Comparison of ENCODE assay signal across 23 cellular contexts in the genomic region with DNA sequence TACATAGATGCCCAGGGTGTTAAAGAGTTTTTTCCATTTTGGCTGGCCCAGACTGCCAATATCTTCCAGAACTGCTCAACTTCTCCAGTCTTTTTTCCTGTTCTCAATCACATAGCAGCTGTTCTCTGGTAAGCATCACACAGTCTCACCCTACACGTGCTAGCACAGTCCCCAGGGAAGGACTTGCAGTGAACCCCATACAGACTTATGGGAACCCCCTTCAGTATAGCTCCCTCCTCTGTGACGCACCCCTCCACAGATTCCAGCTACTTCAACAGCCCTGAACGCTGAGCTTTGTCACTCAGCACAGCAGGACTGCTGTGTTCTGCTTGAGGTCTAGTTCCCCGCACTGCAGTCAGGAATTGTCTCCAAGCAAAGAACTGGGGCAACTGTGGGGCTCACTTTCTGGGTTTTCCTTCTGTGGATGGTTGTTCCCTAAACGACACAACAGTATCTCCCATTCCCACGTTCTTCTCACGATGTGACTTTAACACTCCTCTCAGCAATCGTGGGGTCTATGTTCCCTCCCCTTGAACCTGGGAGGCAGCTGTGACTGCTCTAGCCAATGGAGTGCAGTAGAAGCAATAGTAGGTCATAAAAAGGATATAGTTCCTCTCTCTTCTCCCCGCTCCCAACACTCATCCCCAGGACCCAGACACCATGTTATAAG. TPM values are rescaled to one million over a fixed set of nuclear protein-coding genes. Genes with fewer than 3 reads are reported as not detected.
"Had no signal": no experiment of that assay in that cellular context is flagged by ENCODE, and none has a peak within 500 bp of the region (broad histone marks: within the 10 kb centered on the region; RNA-seq: fewer than 3 reads in every experiment).

No MANE protein-coding gene starts in this region.

- H3K27ac ChIP-seq: adrenal gland, cardiac muscle cell, colonic mucosa, gastrocnemius medialis, heart right ventricle, left lung, right atrium auricular region, uterus had no signal

- H3K9me3 Mint-ChIP-seq: activated B cell treated with CpG ODN at 0.5 μM for 24 hours; activated CD4-positive, alpha-beta T cell treated with anti-CD3 and anti-CD28 coated beads, Interleukin-2, amount 10 ng/mL, durations not matched to agents 24 days and 14 days; activated naive CD4-positive, alpha-beta T cell treated with anti-CD3 and anti-CD28 coated beads, Interleukin-2, amount 50 U/mL, for 24 hours; stimulated activated naive CD8-positive, alpha-beta T cell treated with anti-CD3 and anti-CD28 coated beads, Interleukin-15, Interleukin-2, amounts not matched to agents 100 ng/mL and 50 ng/mL, for 24 hours had no signal

- ATAC-seq: activated CD8-positive, alpha-beta T cell treated with anti-CD3 and anti-CD28 coated beads, Interleukin-2, amount 10 ng/mL, durations not matched to agents 7 days and 5 days; gastrocnemius medialis; heart right ventricle; left lung had no signal

- H3K4me3 ChIP-seq: adrenal gland, cardiac muscle cell, colonic mucosa, gastrocnemius medialis, heart right ventricle, left lung, right atrium auricular region, uterus had no signal

- DNase-seq: activated B cell treated with CpG ODN at 0.5 μM for 24 hours; activated CD4-positive, alpha-beta T cell treated with anti-CD3 and anti-CD28 coated beads, Interleukin-2, amount 10 ng/mL, durations not matched to agents 24 days and 14 days; activated CD8-positive, alpha-beta memory T cell treated with anti-CD3 and anti-CD28 coated beads, Interleukin-2, amount 50 U/mL, for 4 hours; activated CD8-positive, alpha-beta T cell treated with anti-CD3 and anti-CD28 coated beads, Interleukin-2, amount 10 ng/mL, durations not matched to agents 7 days and 5 days; activated effector memory CD4-positive, alpha-beta T cell treated with anti-CD3 and anti-CD28 coated beads, Interleukin-2, amount 50 U/mL, for 16 hours; activated T-cell treated with anti-CD3 and anti-CD28 coated beads, Interleukin-2, amount 50 U/mL, for 48 hours; adrenal gland; effector CD4-positive, alpha-beta T cell; gastrocnemius medialis; heart right ventricle; left lung; mesendoderm; SK-N-SH; small intestine; uterus had no signal

- H3K4me3 Mint-ChIP-seq: activated B cell treated with CpG ODN at 0.5 μM for 24 hours; activated CD4-positive, alpha-beta T cell treated with anti-CD3 and anti-CD28 coated beads, Interleukin-2, amount 10 ng/mL, durations not matched to agents 24 days and 14 days; activated CD8-positive, alpha-beta T cell treated with anti-CD3 and anti-CD28 coated beads, Interleukin-2, amount 10 ng/mL, durations not matched to agents 7 days and 5 days; activated naive CD4-positive, alpha-beta T cell treated with anti-CD3 and anti-CD28 coated beads, Interleukin-2, amount 50 U/mL, for 24 hours; stimulated activated naive CD8-positive, alpha-beta T cell treated with anti-CD3 and anti-CD28 coated beads, Interleukin-15, Interleukin-2, amounts not matched to agents 100 ng/mL and 50 ng/mL, for 24 hours had no signal

- H3K36me3 ChIP-seq: adrenal gland, cardiac muscle cell, colonic mucosa, gastrocnemius medialis, heart right ventricle, left lung, right atrium auricular region, uterus had no signal

- H3K27me3 ChIP-seq: adrenal gland, colonic mucosa, right atrium auricular region, uterus had no signal

- H3K9me3 ChIP-seq: adrenal gland, colonic mucosa, gastrocnemius medialis, left lung, right atrium auricular region, SK-N-SH, uterus had no signal

- H3K27ac Mint-ChIP-seq: activated B cell treated with CpG ODN at 0.5 μM for 24 hours; activated CD4-positive, alpha-beta T cell treated with anti-CD3 and anti-CD28 coated beads, Interleukin-2, amount 10 ng/mL, durations not matched to agents 24 days and 14 days; activated CD8-positive, alpha-beta T cell treated with anti-CD3 and anti-CD28 coated beads, Interleukin-2, amount 10 ng/mL, durations not matched to agents 7 days and 5 days; progenitor cell of endocrine pancreas; stimulated activated naive CD8-positive, alpha-beta T cell treated with anti-CD3 and anti-CD28 coated beads, Interleukin-15, Interleukin-2, amounts not matched to agents 100 ng/mL and 50 ng/mL, for 24 hours had no signal

- H3K36me3 Mint-ChIP-seq: activated naive CD4-positive, alpha-beta T cell treated with anti-CD3 and anti-CD28 coated beads, Interleukin-2, amount 50 U/mL, for 24 hours had no signal

RNA-seq across cellular contexts. Expression of a gene that starts 3.6 kb away (rescaled TPM):
- total RNA-seq: activated B cell treated with CpG ODN at 0.5 μM for 24 hours; activated CD4-positive, alpha-beta T cell treated with anti-CD3 and anti-CD28 coated beads, Interleukin-2, amount 10 ng/mL, durations not matched to agents 24 days and 14 days; activated CD8-positive, alpha-beta T cell treated with anti-CD3 and anti-CD28 coated beads, Interleukin-2, amount 10 ng/mL, durations not matched to agents 7 days and 5 days; cardiac muscle cell; T-helper 1 cell treated with Interleukin-12 subunit alpha and Interleukin-12 subunit beta and Interleukin-4 antibody, amounts not matched to agents 30 ng/mL and 1 ng/mL, for 36 hours had no signal

RNA-seq across cellular contexts. Expression of a gene that starts 31.1 kb away (rescaled TPM):
- total RNA-seq: activated B cell treated with CpG ODN at 0.5 μM for 24 hours; activated CD4-positive, alpha-beta T cell treated with anti-CD3 and anti-CD28 coated beads, Interleukin-2, amount 10 ng/mL, durations not matched to agents 24 days and 14 days; activated CD8-positive, alpha-beta T cell treated with anti-CD3 and anti-CD28 coated beads, Interleukin-2, amount 10 ng/mL, durations not matched to agents 7 days and 5 days; colonic mucosa; gastrocnemius medialis; heart right ventricle; left lung; omental fat pad; progenitor cell of endocrine pancreas; right atrium auricular region; T-helper 1 cell treated with Interleukin-12 subunit alpha and Interleukin-12 subunit beta and Interleukin-4 antibody, amounts not matched to agents 30 ng/mL and 1 ng/mL, for 36 hours; uterus had no signal

RNA-seq across cellular contexts. Expression of a gene that starts 38.8 kb away (rescaled TPM):
- total RNA-seq: activated B cell treated with CpG ODN at 0.5 μM for 24 hours; activated CD4-positive, alpha-beta T cell treated with anti-CD3 and anti-CD28 coated beads, Interleukin-2, amount 10 ng/mL, durations not matched to agents 24 days and 14 days; activated CD8-positive, alpha-beta T cell treated with anti-CD3 and anti-CD28 coated beads, Interleukin-2, amount 10 ng/mL, durations not matched to agents 7 days and 5 days; cardiac muscle cell; right atrium auricular region; T-helper 1 cell treated with Interleukin-12 subunit alpha and Interleukin-12 subunit beta and Interleukin-4 antibody, amounts not matched to agents 30 ng/mL and 1 ng/mL, for 36 hours had no signal
